ENCODE assay signal across 17 cellular contexts in genomic region chr10:5735119-5735518, GRCh38.
"Had no signal": no experiment of that assay in that cellular context is flagged by ENCODE, and none has a peak within 500 bp of the region (broad histone marks: within the 10 kb centered on the region; RNA-seq: fewer than 3 reads in every experiment).

No MANE protein-coding gene starts in this region.

- H3K27me3 Mint-ChIP-seq: memory B cell, type B pancreatic cell had no signal

- H3K4me3 Mint-ChIP-seq: activated naive CD4-positive, alpha-beta T cell treated with anti-CD3 and anti-CD28 coated beads for 36 hours; memory B cell; natural killer cell; type B pancreatic cell had no signal

- H3K4me1 ChIP-seq: esophagus squamous epithelium had no signal

- H3K9me3 Mint-ChIP-seq: activated naive CD4-positive, alpha-beta T cell treated with anti-CD3 and anti-CD28 coated beads for 36 hours; memory B cell; natural killer cell; type B pancreatic cell had no signal

- H3K4me3 ChIP-seq: cardiac muscle cell, esophagus squamous epithelium, left ventricle myocardium inferior, mucosa of descending colon, SK-N-MC had no signal

- H3K27ac ChIP-seq: cardiac muscle cell, esophagus squamous epithelium, left ventricle myocardium inferior, SK-N-MC had no signal

- H3K27me3 ChIP-seq: cardiac muscle cell, esophagus squamous epithelium had no signal

- H3K9me3 ChIP-seq: esophagus squamous epithelium, left ventricle myocardium inferior, mucosa of descending colon had no signal

- H3K4me1 Mint-ChIP-seq: memory B cell had no signal

- ATAC-seq: mucosa of descending colon, natural killer cell had no signal

- DNase-seq: activated CD4-positive, alpha-beta T cell treated with anti-CD3 and anti-CD28 coated beads, Interleukin-2, amount 50 U/mL, for 48 hours; activated CD4-positive, CD25-positive, alpha-beta regulatory T cell treated with anti-CD3 and anti-CD28 coated beads, Interleukin-2, amount 50 U/mL, for 72 hours; activated naive CD4-positive, alpha-beta T cell treated with anti-CD3 and anti-CD28 coated beads for 36 hours; cortex of kidney; effector CD8-positive, alpha-beta T cell; esophagus squamous epithelium; hippocampal formation; left ventricle myocardium inferior; mucosa of descending colon; natural killer cell; stimulated activated CD4-positive, alpha-beta T cell treated with anti-CD3 and anti-CD28 coated beads, Interleukin-2, amount 100 ng/mL, for 48 hours; stimulated activated naive CD4-positive, alpha-beta T cell; T1000 had no signal

- H3K27ac Mint-ChIP-seq: activated naive CD4-positive, alpha-beta T cell treated with anti-CD3 and anti-CD28 coated beads for 36 hours; memory B cell; type B pancreatic cell had no signal
